ENCODE assay signal across 8 cellular contexts in the genomic region with DNA sequence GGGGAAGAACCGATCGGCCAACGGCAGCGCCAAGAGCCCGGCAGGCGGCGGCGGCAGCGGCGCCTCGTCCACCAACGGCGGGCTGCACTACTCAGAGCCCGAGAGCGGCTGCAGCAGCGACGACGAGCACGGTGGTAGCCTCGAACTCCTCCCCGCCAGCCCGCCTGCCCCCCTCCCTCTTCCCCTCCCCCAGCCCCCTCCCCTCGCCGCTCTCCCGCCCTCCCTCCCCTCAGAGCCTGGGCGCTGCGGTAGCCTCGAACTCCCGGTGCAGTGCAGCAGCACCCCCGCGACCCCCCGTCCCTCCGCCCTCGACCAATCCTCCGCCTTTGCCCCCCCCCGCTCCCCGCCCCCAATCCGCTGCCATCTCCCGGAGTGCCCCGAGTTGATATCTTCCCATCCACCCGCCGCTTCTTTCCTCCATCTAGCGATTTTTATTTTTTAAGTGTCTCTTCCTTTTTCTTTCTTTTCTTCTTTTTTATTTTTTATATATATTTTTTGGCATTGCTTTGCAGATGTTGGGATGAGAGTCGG. TPM values are rescaled to one million over a fixed set of nuclear protein-coding genes. Genes with fewer than 3 reads are reported as not detected.
DNase-seq lines count a peak whose midpoint lies in the region; ATAC-seq, FAIRE-seq and TF ChIP-seq lines count a peak whose summit lies in the region.

No MANE protein-coding gene starts in this region.

- DNase-seq in Daoy (ENCODE audit: low read depth) (peak; percentile 74), H54 (ENCODE audit: insufficient read length, low spot score) (peak; percentile 35), NCI-H2227 (lab: John Stamatoyannopoulos, UW; ENCODE audit: unreplicated experiment) (peak; percentile 84), glomerular visceral epithelial cell (ENCODE audit: extremely low spot score) (peak; percentile 79), osteoblast (ENCODE audit: insufficient read length, low spot score, missing footprints) (peak; percentile 90)
- peak; percentile 59 for DNase-seq in activated naive CD4-positive, alpha-beta T cell treated with anti-CD3 and anti-CD28 coated beads, Interleukin-2, amount 50 U/mL, for 16 hours

- H3K79me2 ChIP-seq in osteoblast (ENCODE audit: insufficient read depth, low read length): peaks cover 42% of the 10 kb centered on the region

- TF ChIP-seq CTCF in osteoblast (IDR thresholded peaks at IDR 0.05; ENCODE audit: extremely low read depth, low read depth, low read length): no peak

- H3K9me3 ChIP-seq in osteoblast (ENCODE audit: low read depth, low read length): no peaks in the 10 kb centered on the region

- H3K4me3 ChIP-seq in osteoblast (ENCODE audit: insufficient read depth, low read length): peak overlapping the region; percentile 95

- H3K4me1 ChIP-seq in osteoblast (ENCODE audit: insufficient read depth, low read length): peaks cover 21% of the 10 kb centered on the region

- ATAC-seq in HG02840 (IDR thresholded peaks at IDR 0.05; ENCODE audit: low FRiP score, unreplicated experiment) (no peak), GM21423 (IDR thresholded peaks at IDR 0.05; ENCODE audit: unreplicated experiment) (no peak)

- TF ChIP-seq POLR2A in H54 (IDR thresholded peaks at IDR 0.05; ENCODE audit: low read depth, low read length): no peak

- peaks cover 4% of the 10 kb centered on the region for H3K36me3 ChIP-seq in osteoblast (ENCODE audit: insufficient read depth, low read length)

- peak overlapping the region; percentile 69 for H3K27ac ChIP-seq in osteoblast (ENCODE audit: low read depth, low read length)

- H3K27me3 ChIP-seq in osteoblast (ENCODE audit: insufficient read depth, low read length): no peaks in the 10 kb centered on the region

- H3K4me2 ChIP-seq in osteoblast (ENCODE audit: insufficient read depth, low read length): peak overlapping the region; percentile 90

- FAIRE-seq in H54 (lab: Jason Lieb, UNC): no peak

- peaks cover 5% of the 10 kb centered on the region for H4K20me1 ChIP-seq in osteoblast (ENCODE audit: insufficient read depth, low read length)

- peak overlapping the region; percentile 86 for H2AFZ ChIP-seq in osteoblast (ENCODE audit: low read length)

RNA-seq across cellular contexts. Expression of a gene that starts 0.5 kb away (rescaled TPM):
- total RNA-seq in Daoy (2014; rRNA removed; shearing (Covaris generic)): 8.1 and 24.0 TPM in 2 replicates
- 39.8 and 51.3 TPM in 2 replicates for total RNA-seq in osteoblast

Comparison
In these comparisons a context has a peak if more than half of its experiments do, and no peak if none do; other contexts are left out.
1. DNase-seq: peak in every context shown above with its lines; median percentile 90 in osteoblast; 84 in NCI-H2227; 79 in glomerular visceral epithelial cell; 74 in Daoy; 59 in activated naive CD4-positive, alpha-beta T cell treated with anti-CD3 and anti-CD28 coated beads, Interleukin-2, amount 50 U/mL, for 16 hours; 35 in H54.